In the genomic region with DNA sequence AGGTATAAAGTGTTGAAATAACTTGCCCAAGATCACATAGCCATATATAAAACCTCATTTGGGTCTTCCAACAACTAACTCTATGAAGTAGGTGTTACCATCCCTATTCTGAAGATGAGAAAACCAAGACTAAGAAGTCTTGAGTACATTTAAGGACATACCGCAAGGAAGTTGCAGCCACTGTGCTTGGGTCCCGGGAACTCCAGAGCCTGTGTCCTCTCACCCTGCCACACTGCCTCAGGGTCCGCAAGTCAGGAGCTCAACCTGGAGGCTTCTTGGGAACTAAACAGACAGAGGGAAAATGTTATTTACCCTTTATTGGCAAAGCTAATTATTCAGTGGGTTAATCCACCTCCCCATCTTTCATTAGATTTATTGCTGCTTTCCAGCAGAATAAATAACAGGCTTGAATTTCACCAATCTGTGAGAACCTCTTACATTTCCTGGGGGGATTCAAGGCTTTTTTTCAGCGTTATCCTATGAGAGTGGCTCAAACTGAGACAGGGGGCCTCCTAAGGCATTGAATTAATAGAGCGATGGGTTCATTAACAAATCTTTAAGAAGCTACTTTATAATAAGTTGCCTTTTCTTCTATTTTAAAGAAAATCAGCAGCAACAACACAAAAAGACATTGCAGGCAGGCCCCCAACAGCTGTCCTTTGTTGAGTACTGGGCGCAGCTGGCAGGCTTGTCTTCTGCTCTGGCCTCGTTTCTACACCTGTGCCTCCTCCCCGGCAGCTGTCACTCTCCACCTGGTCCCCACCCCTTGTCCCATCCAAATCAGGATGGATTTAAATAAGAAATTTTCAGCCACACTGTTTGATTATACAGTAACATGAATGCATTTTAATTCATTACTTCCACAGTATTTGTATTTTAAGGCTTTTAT, we compare ENCODE assay signal across 23 cellular contexts. TPM values are rescaled to one million over a fixed set of nuclear protein-coding genes. Genes with fewer than 3 reads are reported as not detected.
DNase-seq lines count a peak whose midpoint lies in the region; ATAC-seq and TF ChIP-seq lines count a peak whose summit lies in the region.
"Had no signal": no experiment of that assay in that cellular context is flagged by ENCODE, and none has a peak within 500 bp of the region (broad histone marks: within the 10 kb centered on the region; RNA-seq: fewer than 3 reads in every experiment).

No MANE protein-coding gene starts in this region.

- H3K9me3 ChIP-seq in transverse colon: no peaks in the 10 kb centered on the region
- H3K9me3 ChIP-seq: esophagus squamous epithelium, gastroesophageal sphincter, uterus had no signal

- DNase-seq in D341Med (ENCODE audit: low spot score) (peak; percentile 44), LHCN-M2 (ENCODE audit: low read depth) (peak; percentile 52), NCI-H510A (lab: John Stamatoyannopoulos, UW) (peak; percentile 52), WTC11 (ENCODE audit: low spot score) (no peak), transverse colon (no peak), H4 (ENCODE audit: low spot score) (no peak), superior temporal gyrus (ENCODE audit: extremely low spot score) (no peak)
- DNase-seq: activated CD4-positive, alpha-beta T cell treated with anti-CD3 and anti-CD28 coated beads for 48 hours; activated T-cell treated with anti-CD3 and anti-CD28 coated beads, Interleukin-2, amount 50 U/mL, for 72 hours; anterior cingulate cortex; cortex of kidney; endodermal cell; esophagus squamous epithelium; MV-4-11; psoas muscle; substantia nigra; uterus had no signal

- POLR2A ChIA-PET in WTC11 (lab: Charles Lee): no interaction called here

- peak; percentile 35; the same call in 1 of the 2 replicates for ATAC-seq in WTC11
- ATAC-seq: activated T-cell treated with anti-CD3 and anti-CD28 coated beads, Interleukin-2, amount 50 U/mL, for 72 hours; gastroesophageal sphincter; K562; psoas muscle; Right ventricle myocardium inferior had no signal

- TF ChIP-seq CTCF in WTC11 (IDR thresholded peaks at IDR 0.05) (no peak), transverse colon (IDR thresholded peaks at IDR 0.05) (no peak)

- in situ Hi-C loops in transverse colon (cut with MboI; ENCODE audit: low pct_ligation_motif_present in 1 of 4, low pct_unique_long_range_greater_than_20kb in 1 of 4, low sequenced_read_pairs in 3 of 4): no loop called here

- H3K9me3 Mint-ChIP-seq in WTC11: peaks cover 12% of the 10 kb centered on the region

- H3K27ac ChIP-seq in transverse colon: no peak overlapping the region
- H3K27ac ChIP-seq: cardiac muscle cell, esophagus squamous epithelium, gastroesophageal sphincter, psoas muscle, uterus had no signal

- TF ChIP-seq POLR2A in transverse colon (IDR thresholded peaks at IDR 0.05): no peak

- intact Hi-C loops in transverse colon (cut with DNase I; ENCODE audit: low total_unique reads): no loop called here

- H3K27me3 ChIP-seq in transverse colon: no peaks in the 10 kb centered on the region
- H3K27me3 ChIP-seq: cardiac muscle cell, esophagus squamous epithelium, gastroesophageal sphincter, uterus had no signal

- no peak overlapping the region for H3K4me3 ChIP-seq in transverse colon
- H3K4me3 ChIP-seq: cardiac muscle cell, esophagus squamous epithelium, gastroesophageal sphincter, K562, lung, psoas muscle, uterus had no signal

- H3K4me1 ChIP-seq in transverse colon: no peaks in the 10 kb centered on the region
- H3K4me1 ChIP-seq: gastroesophageal sphincter, psoas muscle, uterus had no signal

- no peak for TF ChIP-seq EP300 in transverse colon (IDR thresholded peaks at IDR 0.05; ENCODE audit: low read depth)

- peaks cover 4% of the 10 kb centered on the region for H3K27me3 Mint-ChIP-seq in WTC11 (ENCODE audit: low read depth)
- H3K27me3 Mint-ChIP-seq: activated naive CD4-positive, alpha-beta T cell treated with anti-CD3 and anti-CD28 coated beads, Interleukin-2, amount 50 U/mL, for 24 hours had no signal

- H3K36me3 Mint-ChIP-seq in WTC11: peaks cover 14% of the 10 kb centered on the region

- peaks cover 28% of the 10 kb centered on the region for H3K4me1 Mint-ChIP-seq in WTC11
- H3K4me1 Mint-ChIP-seq: activated naive CD4-positive, alpha-beta T cell treated with anti-CD3 and anti-CD28 coated beads, Interleukin-2, amount 50 U/mL, for 24 hours had no signal

- WGBS in transverse colon (ENCODE audit: low coverage in 1 of 2), 2 donors: 78 to 81% methylated on average over 8 of the region's 8 CpGs

- H3K27ac Mint-ChIP-seq in WTC11: no peak overlapping the region
- H3K27ac Mint-ChIP-seq: activated naive CD4-positive, alpha-beta T cell treated with anti-CD3 and anti-CD28 coated beads, Interleukin-2, amount 50 U/mL, for 24 hours; activated T-cell treated with anti-CD3 and anti-CD28 coated beads, Interleukin-2, amount 50 U/mL, for 72 hours had no signal

- CTCF ChIA-PET in WTC11 (lab: Charles Lee): no interaction called here

- no peak overlapping the region for H3K4me3 Mint-ChIP-seq in WTC11
- H3K4me3 Mint-ChIP-seq: activated naive CD4-positive, alpha-beta T cell treated with anti-CD3 and anti-CD28 coated beads, Interleukin-2, amount 50 U/mL, for 24 hours; activated T-cell treated with anti-CD3 and anti-CD28 coated beads, Interleukin-2, amount 50 U/mL, for 72 hours; endodermal cell had no signal

- H3K36me3 ChIP-seq in transverse colon: no peaks in the 10 kb centered on the region
- H3K36me3 ChIP-seq: cardiac muscle cell, esophagus squamous epithelium, gastroesophageal sphincter, uterus had no signal

TF ChIP-seq in WTC11, 78 proteins besides CTCF, POLR2A, EP300 and RAD21 (continues in another document):
- TF ChIP-seq, protein P1, sequence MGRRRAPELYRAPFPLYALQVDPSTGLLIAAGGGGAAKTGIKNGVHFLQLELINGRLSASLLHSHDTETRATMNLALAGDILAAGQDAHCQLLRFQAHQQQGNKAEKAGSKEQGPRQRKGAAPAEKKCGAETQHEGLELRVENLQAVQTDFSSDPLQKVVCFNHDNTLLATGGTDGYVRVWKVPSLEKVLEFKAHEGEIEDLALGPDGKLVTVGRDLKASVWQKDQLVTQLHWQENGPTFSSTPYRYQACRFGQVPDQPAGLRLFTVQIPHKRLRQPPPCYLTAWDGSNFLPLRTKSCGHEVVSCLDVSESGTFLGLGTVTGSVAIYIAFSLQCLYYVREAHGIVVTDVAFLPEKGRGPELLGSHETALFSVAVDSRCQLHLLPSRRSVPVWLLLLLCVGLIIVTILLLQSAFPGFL (CRISPR knock-in tag; IDR thresholded peaks at IDR 0.05; ENCODE audit: borderline replicate concordance): no peak
- TF ChIP-seq KAT7 (CRISPR knock-in tag; IDR thresholded peaks at IDR 0.05; ENCODE audit: borderline replicate concordance) (no peak), ZNF263 (CRISPR knock-in tag; IDR thresholded peaks at IDR 0.05; ENCODE audit: low read depth) (no peak), RORB (CRISPR knock-in tag; IDR thresholded peaks at IDR 0.05) (no peak), SOX15 (CRISPR knock-in tag; IDR thresholded peaks at IDR 0.05) (no peak), ZNF219 (CRISPR knock-in tag; IDR thresholded peaks at IDR 0.05; ENCODE audit: borderline replicate concordance) (no peak), TEAD1 (CRISPR knock-in tag; IDR thresholded peaks at IDR 0.05) (no peak), ZNF671 (CRISPR knock-in tag; IDR thresholded peaks at IDR 0.05) (no peak), TEAD4 (CRISPR knock-in tag; IDR thresholded peaks at IDR 0.05) (no peak), ELF4 (CRISPR knock-in tag; IDR thresholded peaks at IDR 0.05; ENCODE audit: low read depth) (no peak), CREB1 (CRISPR knock-in tag; IDR thresholded peaks at IDR 0.05) (no peak), FOXK1 (CRISPR knock-in tag; IDR thresholded peaks at IDR 0.05) (no peak), ZNF396 (CRISPR knock-in tag; IDR thresholded peaks at IDR 0.05; ENCODE audit: borderline replicate concordance) (no peak), GTF2I (CRISPR knock-in tag; conservative IDR thresholded peaks at IDR 0.05) (no peak)
- TF ChIP-seq, protein P2, sequence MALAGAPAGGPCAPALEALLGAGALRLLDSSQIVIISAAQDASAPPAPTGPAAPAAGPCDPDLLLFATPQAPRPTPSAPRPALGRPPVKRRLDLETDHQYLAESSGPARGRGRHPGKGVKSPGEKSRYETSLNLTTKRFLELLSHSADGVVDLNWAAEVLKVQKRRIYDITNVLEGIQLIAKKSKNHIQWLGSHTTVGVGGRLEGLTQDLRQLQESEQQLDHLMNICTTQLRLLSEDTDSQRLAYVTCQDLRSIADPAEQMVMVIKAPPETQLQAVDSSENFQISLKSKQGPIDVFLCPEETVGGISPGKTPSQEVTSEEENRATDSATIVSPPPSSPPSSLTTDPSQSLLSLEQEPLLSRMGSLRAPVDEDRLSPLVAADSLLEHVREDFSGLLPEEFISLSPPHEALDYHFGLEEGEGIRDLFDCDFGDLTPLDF (CRISPR knock-in tag; IDR thresholded peaks at IDR 0.05): no peak
- TF ChIP-seq, protein P3, sequence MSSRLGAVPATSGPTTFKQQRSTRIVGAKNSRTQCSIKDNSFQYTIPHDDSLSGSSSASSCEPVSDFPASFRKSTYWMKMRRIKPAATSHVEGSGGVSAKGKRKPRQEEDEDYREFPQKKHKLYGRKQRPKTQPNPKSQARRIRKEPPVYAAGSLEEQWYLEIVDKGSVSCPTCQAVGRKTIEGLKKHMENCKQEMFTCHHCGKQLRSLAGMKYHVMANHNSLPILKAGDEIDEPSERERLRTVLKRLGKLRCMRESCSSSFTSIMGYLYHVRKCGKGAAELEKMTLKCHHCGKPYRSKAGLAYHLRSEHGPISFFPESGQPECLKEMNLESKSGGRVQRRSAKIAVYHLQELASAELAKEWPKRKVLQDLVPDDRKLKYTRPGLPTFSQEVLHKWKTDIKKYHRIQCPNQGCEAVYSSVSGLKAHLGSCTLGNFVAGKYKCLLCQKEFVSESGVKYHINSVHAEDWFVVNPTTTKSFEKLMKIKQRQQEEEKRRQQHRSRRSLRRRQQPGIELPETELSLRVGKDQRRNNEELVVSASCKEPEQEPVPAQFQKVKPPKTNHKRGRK (CRISPR knock-in tag; IDR thresholded peaks at IDR 0.05; ENCODE audit: borderline replicate concordance): no peak
- TF ChIP-seq, protein P4, sequence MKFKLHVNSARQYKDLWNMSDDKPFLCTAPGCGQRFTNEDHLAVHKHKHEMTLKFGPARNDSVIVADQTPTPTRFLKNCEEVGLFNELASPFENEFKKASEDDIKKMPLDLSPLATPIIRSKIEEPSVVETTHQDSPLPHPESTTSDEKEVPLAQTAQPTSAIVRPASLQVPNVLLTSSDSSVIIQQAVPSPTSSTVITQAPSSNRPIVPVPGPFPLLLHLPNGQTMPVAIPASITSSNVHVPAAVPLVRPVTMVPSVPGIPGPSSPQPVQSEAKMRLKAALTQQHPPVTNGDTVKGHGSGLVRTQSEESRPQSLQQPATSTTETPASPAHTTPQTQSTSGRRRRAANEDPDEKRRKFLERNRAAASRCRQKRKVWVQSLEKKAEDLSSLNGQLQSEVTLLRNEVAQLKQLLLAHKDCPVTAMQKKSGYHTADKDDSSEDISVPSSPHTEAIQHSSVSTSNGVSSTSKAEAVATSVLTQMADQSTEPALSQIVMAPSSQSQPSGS (CRISPR knock-in tag; IDR thresholded peaks at IDR 0.05; ENCODE audit: borderline replicate concordance, low read depth): no peak

RNA-seq across cellular contexts. Expression of a gene that starts 25.3 kb away (rescaled TPM):
- total RNA-seq in LHCN-M2 (2014; rRNA removed) (191 TPM in 2 replicates), WTC11 (2021) (34.9 to 51.3 TPM (median 51.1 TPM) in 3 replicates), transverse colon (1 to 10 TPM; 4.2 to 8.4 (median 7.0) TPM)
- polyA plus RNA-seq in LHCN-M2 (2012): 32.0 TPM
- total RNA-seq in H4 (2014; rRNA removed; shearing (Covaris generic)): 19.5 and 25.1 TPM in 2 replicates

Comparison
In these comparisons a context has a peak if more than half of its experiments do, and no peak if none do; other contexts are left out.
1. DNase-seq: peak in D341Med (single experiment), LHCN-M2 (single experiment) and NCI-H510A (single experiment); none in WTC11 (single experiment), transverse colon (single experiment), H4 (single experiment) and superior temporal gyrus (single experiment).